ENCODE assay signal across 9 cellular contexts in genomic region chr21:21101911-21102310, GRCh38.
DNase-seq lines count a peak whose midpoint lies in the region; ATAC-seq and TF ChIP-seq lines count a peak whose summit lies in the region.
"Had no signal": no experiment of that assay in that cellular context is flagged by ENCODE, and none has a peak within 500 bp of the region (broad histone marks: within the 10 kb centered on the region; RNA-seq: fewer than 3 reads in every experiment).

No MANE protein-coding gene starts in this region.

- H3K9me3 ChIP-seq in neural cell (ENCODE audit: low read length) (no peaks in the 10 kb centered on the region), esophagus squamous epithelium (no peaks in the 10 kb centered on the region)
- no peaks in the 10 kb centered on the region for H3K9me3 ChIP-seq in CD4-positive, alpha-beta T cell (ENCODE audit: control insufficient read depth, low read length)

- no peak for TF ChIP-seq RAD21 in neural cell (conservative IDR thresholded peaks at IDR 0.05)

- H3K36me3 ChIP-seq in neural cell (ENCODE audit: insufficient read depth, low read length) (no peaks in the 10 kb centered on the region), esophagus squamous epithelium (no peaks in the 10 kb centered on the region)

- peak overlapping the region in 3 of 5 experiments; percentile 22 to 80 (median 42) for H3K27ac Mint-ChIP-seq in brain
- H3K27ac Mint-ChIP-seq in CD4-positive, alpha-beta T cell = no peak overlapping the region
- H3K27ac Mint-ChIP-seq: activated naive CD8-positive, alpha-beta T cell treated with anti-CD3 and anti-CD28 coated beads, Interleukin-2, amount 10 ng/mL, durations not matched to agents 7 days and 5 days had no signal

- POLR2A ChIA-PET in CD4-positive, alpha-beta T cell (lab: Charles Lee) = no interaction called here

- CTCF ChIA-PET in CD4-positive, alpha-beta T cell (lab: Charles Lee) = no interaction called here

- H3K4me3 ChIP-seq in neural cell (ENCODE audit: low read length) (no peak overlapping the region), esophagus squamous epithelium (no peak overlapping the region)

- peak; percentile 35 to 49 for TF ChIP-seq CTCF in brain (conservative IDR thresholded peaks at IDR 0.05)
- TF ChIP-seq CTCF in neural cell (IDR thresholded peaks at IDR 0.05; ENCODE audit: poor library complexity, severe bottlenecking) = peak; percentile 22
- TF ChIP-seq CTCF in CD4-positive, alpha-beta T cell (IDR thresholded peaks at IDR 0.05) = no peak
- no peak for TF ChIP-seq CTCF in esophagus squamous epithelium (IDR thresholded peaks at IDR 0.05)

- H3K27me3 Mint-ChIP-seq in brain = no peaks in the 10 kb centered on the region
- H3K27me3 Mint-ChIP-seq in CD4-positive, alpha-beta T cell = no peaks in the 10 kb centered on the region
- H3K27me3 Mint-ChIP-seq: activated naive CD8-positive, alpha-beta T cell treated with anti-CD3 and anti-CD28 coated beads, Interleukin-2, amount 10 ng/mL, durations not matched to agents 7 days and 5 days had no signal

- no peak overlapping the region for H3K4me2 ChIP-seq in neural cell (ENCODE audit: low read length)

- no peaks in the 10 kb centered on the region for H3K36me3 Mint-ChIP-seq in brain
- no peaks in the 10 kb centered on the region for H3K36me3 Mint-ChIP-seq in CD4-positive, alpha-beta T cell (ENCODE audit: low read depth)
- H3K36me3 Mint-ChIP-seq: activated naive CD8-positive, alpha-beta T cell treated with anti-CD3 and anti-CD28 coated beads, Interleukin-2, amount 10 ng/mL, durations not matched to agents 7 days and 5 days had no signal

- H3K4me3 Mint-ChIP-seq in brain = no peak overlapping the region
- no peak overlapping the region for H3K4me3 Mint-ChIP-seq in CD4-positive, alpha-beta T cell
- H3K4me3 Mint-ChIP-seq: activated naive CD8-positive, alpha-beta T cell treated with anti-CD3 and anti-CD28 coated beads, Interleukin-2, amount 10 ng/mL, durations not matched to agents 7 days and 5 days had no signal

- TF ChIP-seq POLR2A in esophagus squamous epithelium (IDR thresholded peaks at IDR 0.05) = no peak

- intact Hi-C loops in CD4-positive, alpha-beta T cell (cut with DNase I, micrococcal nuclease) = no loop called here
- intact Hi-C loops in esophagus squamous epithelium (cut with DNase I) = no loop called here

- ATAC-seq in CD4-positive, alpha-beta T cell (ENCODE audit: poor library complexity) = no peak

- H3K9me2 ChIP-seq in neural cell (ENCODE audit: insufficient read depth, low read length) = peaks cover 4% of the 10 kb centered on the region

- H3K79me2 ChIP-seq in neural cell (replicated peaks; ENCODE audit: insufficient read depth, low read length) = no peaks in the 10 kb centered on the region

- DNase-seq in H4 (ENCODE audit: low spot score) (peak; percentile 72), NCI-H226 (peak; percentile 33), T1000 (lab: John Stamatoyannopoulos, UW) (no peak), esophagus squamous epithelium (lab: John Stamatoyannopoulos, UW) (no peak)
- DNase-seq in CD4-positive, alpha-beta T cell = no peak
- DNase-seq in stimulated activated CD8-positive, alpha-beta memory T cell treated with anti-CD3 and anti-CD28 coated beads, Interleukin-4, amount 100 ng/mL, for 48 hours = no peak
- DNase-seq: activated naive CD8-positive, alpha-beta T cell treated with anti-CD3 and anti-CD28 coated beads, Interleukin-2, amount 10 ng/mL, durations not matched to agents 7 days and 5 days had no signal

- H3K4me1 ChIP-seq in esophagus squamous epithelium = no peaks in the 10 kb centered on the region

- H2AFZ ChIP-seq in neural cell (ENCODE audit: low read depth, low read length) = no peak overlapping the region

- TF ChIP-seq EP300 in neural cell (conservative IDR thresholded peaks at IDR 0.05; ENCODE audit: poor library complexity, severe bottlenecking) = no peak

- no peaks in the 10 kb centered on the region for H4K20me1 ChIP-seq in neural cell (ENCODE audit: insufficient read depth)

- H3K27me3 ChIP-seq in neural cell (ENCODE audit: insufficient read depth, low read depth, low read length) (no peaks in the 10 kb centered on the region), esophagus squamous epithelium (no peaks in the 10 kb centered on the region)
- no peaks in the 10 kb centered on the region for H3K27me3 ChIP-seq in CD4-positive, alpha-beta T cell (ENCODE audit: control insufficient read depth, insufficient read depth, low read length)

- 64 to 67% methylated on average over 1 of the region's 1 CpG for WGBS in esophagus squamous epithelium, 2 donors

- no peak overlapping the region for H3K27ac ChIP-seq in neural cell (ENCODE audit: low read length)
- H3K27ac ChIP-seq in CD4-positive, alpha-beta T cell (ENCODE audit: low read depth, low read length) = no peak overlapping the region
- H3K27ac ChIP-seq in esophagus squamous epithelium = no peak overlapping the region

- H3F3A ChIP-seq in neural cell (ENCODE audit: insufficient read depth, low read length, poor library complexity, severe bottlenecking) = no peaks in the 10 kb centered on the region

- no peak overlapping the region for H3K9ac ChIP-seq in neural cell (ENCODE audit: low read length)

- peaks cover 34% of the 10 kb centered on the region for H3K4me1 Mint-ChIP-seq in brain
- H3K4me1 Mint-ChIP-seq in CD4-positive, alpha-beta T cell (ENCODE audit: low read depth) = no peaks in the 10 kb centered on the region
- H3K4me1 Mint-ChIP-seq: activated naive CD8-positive, alpha-beta T cell treated with anti-CD3 and anti-CD28 coated beads, Interleukin-2, amount 10 ng/mL, durations not matched to agents 7 days and 5 days had no signal

- no peaks in the 10 kb centered on the region for H3K9me3 Mint-ChIP-seq in brain
- H3K9me3 Mint-ChIP-seq in CD4-positive, alpha-beta T cell = no peaks in the 10 kb centered on the region
- H3K9me3 Mint-ChIP-seq: activated naive CD8-positive, alpha-beta T cell treated with anti-CD3 and anti-CD28 coated beads, Interleukin-2, amount 10 ng/mL, durations not matched to agents 7 days and 5 days had no signal

TF ChIP-seq in neural cell, 6 proteins besides CTCF, POLR2A, EP300 and RAD21:
- no peak for TF ChIP-seq TAF1 (IDR thresholded peaks at IDR 0.05; ENCODE audit: low read depth)
- no peak for TF ChIP-seq POLR2AphosphoS5 (IDR thresholded peaks at IDR 0.05)
- TF ChIP-seq REST (IDR thresholded peaks at IDR 0.05; ENCODE audit: borderline replicate concordance) = no peak

Comparison
In these comparisons a context has a peak if more than half of its experiments do, and no peak if none do; other contexts are left out.
1. DNase-seq: peak in H4 (single experiment) and NCI-H226 (single experiment); none in CD4-positive, alpha-beta T cell (0 of 10), T1000 (single experiment), esophagus squamous epithelium (single experiment) and stimulated activated CD8-positive, alpha-beta memory T cell treated with anti-CD3 and anti-CD28 coated beads, Interleukin-4, amount 100 ng/mL, for 48 hours (single experiment).
2. CTCF ChIP-seq: peak in brain (2 of 2) and neural cell (single experiment); none in CD4-positive, alpha-beta T cell (single experiment) and esophagus squamous epithelium (0 of 6).